34 cellular contexts compared by ENCODE assay signal in genomic region chr3:155083313-155083905, GRCh38. TPM values are rescaled to one million over a fixed set of nuclear protein-coding genes. Genes with fewer than 3 reads are reported as not detected.
DNase-seq lines count a peak whose midpoint lies in the region; ATAC-seq and TF ChIP-seq lines count a peak whose summit lies in the region.
"Had no signal": no experiment of that assay in that cellular context is flagged by ENCODE, and none has a peak within 500 bp of the region (broad histone marks: within the 10 kb centered on the region; RNA-seq: fewer than 3 reads in every experiment).

No MANE protein-coding gene starts in this region.

- H4K8ac ChIP-seq in mesendoderm (ENCODE audit: low read depth, low read length): no peak overlapping the region

- no peak overlapping the region for H3K27ac Mint-ChIP-seq in nephron progenitor cell
- H3K27ac Mint-ChIP-seq: activated naive CD8-positive, alpha-beta T cell; B cell; CD8-positive, alpha-beta T cell had no signal

- H3K36me3 ChIP-seq in PC-3 (ENCODE audit: low read depth, low read length) (no peaks in the 10 kb centered on the region), skeletal muscle satellite cell (ENCODE audit: insufficient read depth, low read length) (peaks cover 32% of the 10 kb centered on the region), mesendoderm (ENCODE audit: control insufficient read depth, insufficient read depth, low read length) (no peaks in the 10 kb centered on the region)
- H3K36me3 ChIP-seq: ascending aorta, cardiac muscle cell, HAP-1, lower lobe of right lung, pancreas, thoracic aorta, WERI-Rb-1 had no signal

- H3F3A ChIP-seq in PC-3 (ENCODE audit: low read length, unreplicated experiment): no peaks in the 10 kb centered on the region

- H4K5ac ChIP-seq in mesendoderm (ENCODE audit: low read length): no peak overlapping the region

- H3K79me2 ChIP-seq in PC-3 (ENCODE audit: low read length): no peaks in the 10 kb centered on the region
- no peaks in the 10 kb centered on the region for H3K79me2 ChIP-seq in mesendoderm (ENCODE audit: control insufficient read depth, insufficient read depth, low read length)

- H3K9me3 ChIP-seq in PC-3 (ENCODE audit: low read length) (no peaks in the 10 kb centered on the region), skeletal muscle satellite cell (replicated peaks; ENCODE audit: low read length) (no peaks in the 10 kb centered on the region)
- H3K9me3 ChIP-seq: ascending aorta, HAP-1, lower lobe of right lung, pancreas, thoracic aorta had no signal

- no peak overlapping the region for H2BK5ac ChIP-seq in mesendoderm (ENCODE audit: low read length)

- peaks cover 32% of the 10 kb centered on the region for H3K36me3 Mint-ChIP-seq in nephron progenitor cell (ENCODE audit: low read depth)
- H3K36me3 Mint-ChIP-seq: activated naive CD8-positive, alpha-beta T cell; CD8-positive, alpha-beta T cell had no signal

- H3K23ac ChIP-seq in mesendoderm (ENCODE audit: low read length): no peak overlapping the region

- H2BK120ac ChIP-seq in mesendoderm (ENCODE audit: low read depth, low read length): no peak overlapping the region

- intact Hi-C loops in PC-3 (cut with micrococcal nuclease): no loop called here

- no TSS peak for BruUV-seq in PC-3 (replicated peaks; lab: Mats Ljungman, UMichigan)

- H2BK15ac ChIP-seq in mesendoderm (replicated peaks; ENCODE audit: low read depth): no peak overlapping the region

- no peaks in the 10 kb centered on the region for H4K20me1 ChIP-seq in PC-3 (ENCODE audit: low read length)

- no peaks in the 10 kb centered on the region for H3K9me2 ChIP-seq in PC-3 (replicated peaks; ENCODE audit: low read length)

- no peaks in the 10 kb centered on the region for H3K27me3 Mint-ChIP-seq in nephron progenitor cell (ENCODE audit: low read depth, poor library complexity)

- H3K27me3 ChIP-seq in PC-3 (ENCODE audit: low read length): peaks cover 26% of the 10 kb centered on the region
- no peaks in the 10 kb centered on the region for H3K27me3 ChIP-seq in skeletal muscle satellite cell (ENCODE audit: control insufficient read depth, insufficient read depth, low read length)
- no peaks in the 10 kb centered on the region for H3K27me3 ChIP-seq in mesendoderm (ENCODE audit: insufficient read depth, low read length, poor library complexity)
- H3K27me3 ChIP-seq: ascending aorta, pancreas had no signal

- TF ChIP-seq CTCF in PC-3 (conservative IDR thresholded peaks at IDR 0.05; ENCODE audit: low read depth, low read length) (no peak), fibroblast of mammary gland (conservative IDR thresholded peaks at IDR 0.05; ENCODE audit: control insufficient read depth, insufficient read depth, low read depth, low read length) (no peak), nephron progenitor cell (IDR thresholded peaks at IDR 0.05) (no peak)

- no peak for ATAC-seq in PC-3
- ATAC-seq: CD8-positive, alpha-beta T cell; foreskin keratinocyte; lower lobe of right lung; pancreas; stimulated activated naive CD8-positive, alpha-beta T cell treated with anti-CD3 and anti-CD28 coated beads, Interleukin-15, Interleukin-2, amounts not matched to agents 100 U/mL and 50 U/mL, for 24 hours had no signal

- no peak overlapping the region for H3K56ac ChIP-seq in mesendoderm (ENCODE audit: low read length)

- H3K4ac ChIP-seq in mesendoderm (ENCODE audit: low read depth, low read length): no peak overlapping the region

- H3K4me3 ChIP-seq in PC-3 (ENCODE audit: low read length) (no peak overlapping the region), fibroblast of mammary gland (ENCODE audit: control insufficient read depth, low read depth, low read length) (peak overlapping the region; percentile 12), skeletal muscle satellite cell (ENCODE audit: low read length) (peak overlapping the region; percentile 1), mesendoderm (ENCODE audit: low read length) (no peak overlapping the region)
- H3K4me3 ChIP-seq: ascending aorta, cardiac muscle cell, coronary artery, HAP-1, lower lobe of right lung, pancreas, thoracic aorta had no signal

- H3K4me1 ChIP-seq in PC-3 (ENCODE audit: insufficient read depth, low read length) (peaks cover 8% of the 10 kb centered on the region), skeletal muscle satellite cell (ENCODE audit: control insufficient read depth, insufficient read depth, low read length) (peaks cover 30% of the 10 kb centered on the region), mesendoderm (ENCODE audit: control insufficient read depth, low read depth, low read length) (peaks cover 2% of the 10 kb centered on the region)
- H3K4me1 ChIP-seq: foreskin keratinocyte had no signal

- peaks cover 44% of the 10 kb centered on the region for H3K4me1 Mint-ChIP-seq in nephron progenitor cell

- POLR2A ChIA-PET in PC-3 (lab: Charles Lee; ENCODE audit: unreplicated experiment): no interaction called here

- CTCF ChIA-PET in PC-3 (lab: Charles Lee): no interaction called here

- no peak overlapping the region for H2AFZ ChIP-seq in PC-3 (ENCODE audit: low read length)

- peak overlapping the region; percentile 14; the same call in 1 of the 2 replicates for H3K4me2 ChIP-seq in PC-3 (ENCODE audit: low read length)
- H3K4me2 ChIP-seq in skeletal muscle satellite cell (ENCODE audit: low read length): peak overlapping the region; percentile 88
- H3K4me2 ChIP-seq in mesendoderm (ENCODE audit: low read length): no peak overlapping the region
- H3K4me2 ChIP-seq: KMS-11 had no signal

- peaks cover 2% of the 10 kb centered on the region for H3K79me1 ChIP-seq in mesendoderm (ENCODE audit: low read length)

- no peak overlapping the region for H3K9ac ChIP-seq in PC-3 (ENCODE audit: low read length)
- peak overlapping the region; percentile 15 for H3K9ac ChIP-seq in skeletal muscle satellite cell (ENCODE audit: low read depth, low read length)
- no peak overlapping the region for H3K9ac ChIP-seq in mesendoderm (ENCODE audit: low read length)
- H3K9ac ChIP-seq: KMS-11 had no signal

- no CpG with 5 or more reads among the region's 2 CpGs for WGBS in mesendoderm (ENCODE audit: extremely low coverage, insufficient coverage, low lambda C conversion rate)

- no peak overlapping the region for H3K27ac ChIP-seq in PC-3 (ENCODE audit: low read length)
- no peak overlapping the region for H3K27ac ChIP-seq in mesendoderm (ENCODE audit: low read depth, low read length)
- H3K27ac ChIP-seq: ascending aorta, cardiac muscle cell, coronary artery, foreskin keratinocyte, HL-60, KMS-11, lower lobe of right lung, pancreas, thoracic aorta, WERI-Rb-1 had no signal

- no peak overlapping the region for H2AK5ac ChIP-seq in mesendoderm (ENCODE audit: low read length)

- DNase-seq in ELR (ENCODE audit: low read depth) (peak; percentile 29), PC-3 (peak; percentile 32), fibroblast of mammary gland (ENCODE audit: low read depth) (no peak), mesendoderm (no peak), nephron progenitor cell (no peak), NCI-H1417 (lab: John Stamatoyannopoulos, UW) (no peak)
- DNase-seq: ACHN; activated CD4-positive, alpha-beta T cell treated with anti-CD3 and anti-CD28 coated beads for 48 hours; activated effector memory CD4-positive, alpha-beta T cell treated with anti-CD3 and anti-CD28 coated beads, Interleukin-2, amount 50 U/mL, for 16 hours; CD8-positive, alpha-beta T cell; effector memory CD4-positive, alpha-beta T cell; foreskin keratinocyte; head of caudate nucleus; lower lobe of right lung; NCI-H1436 treated with DMSO at 0.1 percent for 48 hours; NCI-H345; NCI-H69; pancreas; SIG-M5; stimulated activated CD4-positive, alpha-beta T cell treated with anti-CD3 and anti-CD28 coated beads, Interleukin-1b, Interleukin-23, amount 100 ng/mL, for 48 hours; stimulated activated naive CD8-positive, alpha-beta T cell treated with anti-CD3 and anti-CD28 coated beads, Interleukin-15, Interleukin-2, amounts not matched to agents 100 U/mL and 50 U/mL, for 24 hours; T1000; WERI-Rb-1 had no signal

- H3K4me3 Mint-ChIP-seq in nephron progenitor cell: no peak overlapping the region
- H3K4me3 Mint-ChIP-seq: activated naive CD8-positive, alpha-beta T cell; B cell; CD8-positive, alpha-beta T cell had no signal

- no peak overlapping the region for H3K18ac ChIP-seq in mesendoderm (ENCODE audit: low read length)

- H3K9me3 Mint-ChIP-seq in nephron progenitor cell: no peaks in the 10 kb centered on the region

RNA-seq across cellular contexts. Expression of gene MME, which starts 3.3 kb away (rescaled TPM):
- total RNA-seq in PC-3 (2014; rRNA removed): 1.2 and 3.1 TPM in 2 replicates
- total RNA-seq in skeletal muscle satellite cell (2012; rRNA removed): 232 and 387 TPM in 2 replicates
- polyA plus RNA-seq in mesendoderm (2013, experiment 1 of 2): 16.9 TPM
- polyA plus RNA-seq in mesendoderm (2013, experiment 2 of 2): 15.7 TPM
- total RNA-seq: activated CD8-positive, alpha-beta memory T cell treated with anti-CD3 and anti-CD28 coated beads for 36 hours had no signal

Comparison
In these comparisons a context has a peak if more than half of its experiments do, and no peak if none do; other contexts are left out.
1. DNase-seq: peak in ELR (single experiment) and PC-3 (single experiment); none in fibroblast of mammary gland (single experiment), mesendoderm (single experiment), nephron progenitor cell (single experiment) and NCI-H1417 (0 of 3).
2. H3K4me3 ChIP-seq: peak in fibroblast of mammary gland (single experiment) and skeletal muscle satellite cell (single experiment); none in PC-3 (single experiment) and mesendoderm (single experiment).